In the genomic region with DNA sequence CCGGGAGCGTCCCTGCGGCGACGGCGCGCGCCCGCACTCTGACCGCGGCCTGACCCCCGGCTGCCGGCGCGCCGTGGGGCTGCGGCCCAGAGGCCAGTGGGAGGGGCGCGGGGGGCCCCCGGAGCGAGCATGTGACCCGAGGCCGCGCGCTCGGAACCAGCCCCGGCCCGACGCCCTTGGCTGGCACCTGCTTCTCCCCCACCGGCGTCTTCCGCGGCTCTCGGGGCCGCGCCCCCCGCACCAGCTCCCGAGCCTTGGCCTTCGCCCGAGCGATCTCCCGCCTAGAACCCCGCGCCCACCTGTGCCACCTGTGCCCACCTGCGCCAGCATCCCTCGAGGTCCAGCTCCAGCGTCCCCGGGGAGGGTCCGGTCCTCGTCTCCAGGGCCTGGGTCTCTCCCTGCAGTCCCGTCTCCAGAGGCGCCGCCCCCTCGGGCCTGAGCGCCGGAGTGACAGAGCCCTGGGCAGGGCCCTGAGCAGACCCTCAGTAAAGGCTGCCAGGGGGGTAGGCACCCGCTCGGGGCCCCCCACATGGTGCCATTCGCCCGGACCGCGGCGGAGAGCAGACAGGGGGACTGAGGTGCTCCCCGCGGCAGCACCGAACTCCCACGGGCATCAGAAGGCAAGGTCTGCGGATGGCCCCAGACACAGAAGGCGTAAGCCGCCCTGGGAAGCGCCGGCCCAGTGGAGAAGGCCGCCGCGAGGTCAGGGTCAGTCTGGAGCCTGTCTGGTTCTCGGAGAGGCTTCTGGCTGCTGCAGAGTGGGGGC, we compare ENCODE assay signal across 1 cellular context.
TF ChIP-seq lines count a peak whose summit lies in the region.

No MANE protein-coding gene starts in this region.

TF ChIP-seq in GM12878, 131 proteins besides CTCF, POLR2A, EP300 and RAD21 (continued from another document):
- TF ChIP-seq, protein P1, sequence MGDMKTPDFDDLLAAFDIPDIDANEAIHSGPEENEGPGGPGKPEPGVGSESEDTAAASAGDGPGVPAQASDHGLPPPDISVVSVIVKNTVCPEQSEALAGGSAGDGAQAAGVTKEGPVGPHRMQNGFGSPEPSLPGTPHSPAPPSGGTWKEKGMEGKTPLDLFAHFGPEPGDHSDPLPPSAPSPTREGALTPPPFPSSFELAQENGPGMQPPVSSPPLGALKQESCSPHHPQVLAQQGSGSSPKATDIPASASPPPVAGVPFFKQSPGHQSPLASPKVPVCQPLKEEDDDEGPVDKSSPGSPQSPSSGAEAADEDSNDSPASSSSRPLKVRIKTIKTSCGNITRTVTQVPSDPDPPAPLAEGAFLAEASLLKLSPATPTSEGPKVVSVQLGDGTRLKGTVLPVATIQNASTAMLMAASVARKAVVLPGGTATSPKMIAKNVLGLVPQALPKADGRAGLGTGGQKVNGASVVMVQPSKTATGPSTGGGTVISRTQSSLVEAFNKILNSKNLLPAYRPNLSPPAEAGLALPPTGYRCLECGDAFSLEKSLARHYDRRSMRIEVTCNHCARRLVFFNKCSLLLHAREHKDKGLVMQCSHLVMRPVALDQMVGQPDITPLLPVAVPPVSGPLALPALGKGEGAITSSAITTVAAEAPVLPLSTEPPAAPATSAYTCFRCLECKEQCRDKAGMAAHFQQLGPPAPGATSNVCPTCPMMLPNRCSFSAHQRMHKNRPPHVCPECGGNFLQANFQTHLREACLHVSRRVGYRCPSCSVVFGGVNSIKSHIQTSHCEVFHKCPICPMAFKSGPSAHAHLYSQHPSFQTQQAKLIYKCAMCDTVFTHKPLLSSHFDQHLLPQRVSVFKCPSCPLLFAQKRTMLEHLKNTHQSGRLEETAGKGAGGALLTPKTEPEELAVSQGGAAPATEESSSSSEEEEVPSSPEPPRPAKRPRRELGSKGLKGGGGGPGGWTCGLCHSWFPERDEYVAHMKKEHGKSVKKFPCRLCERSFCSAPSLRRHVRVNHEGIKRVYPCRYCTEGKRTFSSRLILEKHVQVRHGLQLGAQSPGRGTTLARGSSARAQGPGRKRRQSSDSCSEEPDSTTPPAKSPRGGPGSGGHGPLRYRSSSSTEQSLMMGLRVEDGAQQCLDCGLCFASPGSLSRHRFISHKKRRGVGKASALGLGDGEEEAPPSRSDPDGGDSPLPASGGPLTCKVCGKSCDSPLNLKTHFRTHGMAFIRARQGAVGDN (IDR thresholded peaks at IDR 0.05): peak; percentile 49; the same call in 1 of the 2 replicates
- TF ChIP-seq TCF3 (IDR thresholded peaks at IDR 0.05; ENCODE audit: borderline replicate concordance, insufficient read depth, low read depth, low read length) (0 out of 2 replicates have a peak, but pooled peaks have one; percentile 2), ESRRA (IDR thresholded peaks at IDR 0.05; ENCODE audit: low read length) (no peak), MYB (IDR thresholded peaks at IDR 0.05; ENCODE audit: borderline replicate concordance, low read depth, low read length) (no peak), MEF2B (IDR thresholded peaks at IDR 0.05; ENCODE audit: partially characterized antibody, poor library complexity, severe bottlenecking) (no peak), DPF2 (IDR thresholded peaks at IDR 0.05) (no peak; the same call in 1 of the 2 replicates), YBX1 (IDR thresholded peaks at IDR 0.05) (no peak), IRF4 (IDR thresholded peaks at IDR 0.05; ENCODE audit: low read depth, low read length) (no peak), KDM1A (IDR thresholded peaks at IDR 0.05; ENCODE audit: borderline replicate concordance) (no peak), LARP7 (IDR thresholded peaks at IDR 0.05) (peak; percentile 93), NKRF (conservative IDR thresholded peaks at IDR 0.05) (0 out of 2 replicates have a peak, but pooled peaks have one; percentile 66)
TF ChIP-seq in GM12878: peak in this region for 12.
